Comparison of ENCODE assay signal across 23 cellular contexts in the genomic region with DNA sequence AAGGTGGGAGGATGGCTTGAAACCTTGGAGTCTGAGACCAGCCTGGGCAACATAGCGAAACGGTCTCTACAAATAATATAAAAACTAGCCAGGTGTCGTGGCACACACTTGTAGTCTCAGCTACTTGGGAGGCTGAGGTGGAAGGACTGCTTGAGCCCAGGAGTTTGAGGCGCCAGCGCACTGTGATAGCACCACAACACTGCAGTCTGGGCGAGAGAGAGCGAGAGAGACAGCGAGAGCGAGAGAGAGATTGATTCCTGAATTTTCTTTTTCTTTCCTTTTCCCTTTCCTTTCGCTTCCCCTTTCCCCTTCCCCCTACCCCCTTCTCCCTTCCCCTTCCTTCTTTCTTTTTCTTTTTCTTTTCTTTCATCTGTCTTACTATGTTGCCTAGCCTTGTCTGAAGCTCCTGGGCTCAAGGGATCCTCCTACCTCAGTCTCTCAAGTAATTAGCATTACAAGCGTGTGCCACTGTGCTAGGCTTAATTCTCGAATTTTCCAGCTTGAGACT.
"Had no signal": no experiment of that assay in that cellular context is flagged by ENCODE, and none has a peak within 500 bp of the region (broad histone marks: within the 10 kb centered on the region; RNA-seq: fewer than 3 reads in every experiment).

No MANE protein-coding gene starts in this region.

- H3K9me3 Mint-ChIP-seq: mesothelial cell of epicardium; naive thymus-derived CD4-positive, alpha-beta T cell; natural killer cell treated with Interleukin-12 subunit alpha and Interleukin-12 subunit beta and Interleukin-15 and Interleukin-18, amount 100 ng/mL, for 72 hours; stimulated activated naive B cell treated with anti-CD40 and anti-IgM and Interleukin-4, amounts not matched to agents 10 μg/mL and 1 μg/mL and 100 μg/mL, for 72 hours had no signal

- H3K27ac ChIP-seq: left ventricle myocardium inferior, ovary, right atrium auricular region, right lobe of liver, stomach, testis, thyroid gland, transverse colon, upper lobe of left lung had no signal

- H3K4me3 Mint-ChIP-seq: mesothelial cell of epicardium; naive thymus-derived CD4-positive, alpha-beta T cell; natural killer cell treated with Interleukin-12 subunit alpha and Interleukin-12 subunit beta and Interleukin-15 and Interleukin-18, amount 100 ng/mL, for 72 hours; stimulated activated naive B cell treated with anti-CD40 and anti-IgM and Interleukin-4, amounts not matched to agents 10 μg/mL and 1 μg/mL and 100 μg/mL, for 72 hours had no signal

- H3K27me3 ChIP-seq: ovary, right atrium auricular region, right lobe of liver, stomach, testis, thyroid gland, transverse colon, upper lobe of left lung had no signal

- H3K9me3 ChIP-seq: left ventricle myocardium inferior, mucosa of descending colon, ovary, right atrium auricular region, right lobe of liver, stomach, testis, thyroid gland, transverse colon, upper lobe of left lung had no signal

- H3K4me1 ChIP-seq: left ventricle myocardium inferior, right atrium auricular region, right lobe of liver, stomach, testis, thyroid gland, transverse colon, upper lobe of left lung had no signal

- H3K27ac Mint-ChIP-seq: mesothelial cell of epicardium; natural killer cell treated with Interleukin-12 subunit alpha and Interleukin-12 subunit beta and Interleukin-15 and Interleukin-18, amount 100 ng/mL, for 72 hours; progenitor cell of endocrine pancreas; stimulated activated naive B cell treated with anti-CD40 and anti-IgM and Interleukin-4, amounts not matched to agents 10 μg/mL and 1 μg/mL and 100 μg/mL, for 72 hours had no signal

- H3K4me2 ChIP-seq: smooth muscle cell had no signal

- ATAC-seq: naive thymus-derived CD4-positive, alpha-beta T cell; natural killer cell treated with Interleukin-12 subunit alpha and Interleukin-12 subunit beta and Interleukin-15 and Interleukin-18, amount 100 ng/mL, for 72 hours; right lobe of liver; stimulated activated naive B cell treated with anti-CD40 and anti-IgM and Interleukin-4, amounts not matched to agents 10 μg/mL and 1 μg/mL and 100 μg/mL, for 72 hours; stimulated activated naive CD8-positive, alpha-beta T cell treated with anti-CD3 and anti-CD28 coated beads, Interleukin-15, Interleukin-2, amounts not matched to agents 100 U/mL and 50 U/mL, for 24 hours had no signal

- DNase-seq: hypothalamus; islet precursor cell; left ventricle myocardium inferior; mucosa of descending colon; naive thymus-derived CD4-positive, alpha-beta T cell; ovary; right lobe of liver; stimulated activated CD4-positive, alpha-beta T cell treated with anti-CD3 and anti-CD28 coated beads, Interleukin-1b, Interleukin-23, amount 100 ng/mL, for 48 hours; stimulated activated CD4-positive, alpha-beta T cell treated with anti-CD3 and anti-CD28 coated beads, Interleukin-2, amount 100 ng/mL, for 48 hours; stimulated activated CD4-positive, alpha-beta T cell treated with anti-CD3 and anti-CD28 coated beads, Interleukin-4, amount 100 ng/mL, for 4 hours; stimulated activated CD8-positive, alpha-beta memory T cell treated with anti-CD3 and anti-CD28 coated beads, Interleukin-4, amount 100 ng/mL, for 48 hours; stimulated activated naive B cell treated with anti-CD40 and anti-IgM and Interleukin-4, amounts not matched to agents 10 μg/mL and 1 μg/mL and 100 μg/mL, for 72 hours; stimulated activated naive CD8-positive, alpha-beta T cell treated with anti-CD3 and anti-CD28 coated beads, Interleukin-15, Interleukin-2, amounts not matched to agents 100 U/mL and 50 U/mL, for 24 hours; stomach; testis; thyroid gland; transverse colon; upper lobe of left lung had no signal

- H3K4me1 Mint-ChIP-seq: naive thymus-derived CD4-positive, alpha-beta T cell had no signal

- H3K36me3 Mint-ChIP-seq: mesothelial cell of epicardium; naive thymus-derived CD4-positive, alpha-beta T cell; natural killer cell treated with Interleukin-12 subunit alpha and Interleukin-12 subunit beta and Interleukin-15 and Interleukin-18, amount 100 ng/mL, for 72 hours; stimulated activated naive B cell treated with anti-CD40 and anti-IgM and Interleukin-4, amounts not matched to agents 10 μg/mL and 1 μg/mL and 100 μg/mL, for 72 hours had no signal
